Comparison of ENCODE assay signal across 8 cellular contexts in the genomic region with DNA sequence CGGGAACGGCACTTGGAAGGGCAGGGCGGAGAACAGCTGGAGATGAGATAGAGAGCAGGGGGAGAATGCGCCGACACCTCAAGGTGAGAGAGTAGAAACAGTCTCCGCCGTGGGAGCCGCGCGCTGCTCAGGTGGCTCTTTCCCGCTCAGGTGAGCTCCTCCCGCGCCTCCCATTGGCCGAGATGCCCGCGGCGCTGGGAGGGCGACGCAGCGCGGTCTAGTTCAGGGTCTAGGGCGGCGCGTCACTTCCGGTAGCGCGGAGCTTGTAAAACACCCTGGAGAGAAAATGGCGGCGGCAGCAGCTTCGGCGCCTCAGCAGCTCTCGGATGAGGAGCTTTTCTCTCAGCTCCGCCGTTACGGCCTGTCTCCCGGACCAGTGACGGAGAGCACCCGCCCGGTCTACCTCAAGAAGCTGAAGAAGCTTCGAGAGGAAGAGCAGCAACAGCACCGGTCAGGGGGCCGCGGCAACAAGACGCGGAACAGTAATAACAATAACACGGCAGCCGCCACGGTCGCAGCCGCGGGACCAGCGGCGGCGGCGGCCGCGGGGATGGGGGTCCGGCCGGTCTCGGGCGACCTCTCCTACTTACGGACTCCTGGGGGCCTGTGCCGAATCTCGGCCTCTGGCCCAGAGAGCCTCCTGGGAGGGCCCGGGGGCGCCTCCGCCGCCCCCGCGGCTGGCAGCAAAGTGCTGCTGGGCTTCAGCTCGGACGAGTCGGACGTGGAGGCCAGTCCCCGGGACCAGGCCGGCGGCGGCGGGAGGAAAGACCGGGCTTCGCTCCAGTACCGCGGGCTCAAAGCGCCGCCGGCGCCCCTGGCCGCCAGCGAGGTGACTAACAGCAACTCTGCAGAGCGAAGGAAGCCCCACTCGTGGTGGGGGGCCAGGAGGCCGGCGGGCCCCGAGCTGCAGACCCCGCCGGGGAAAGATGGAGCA. TPM values are rescaled to one million over a fixed set of nuclear protein-coding genes. Genes with fewer than 3 reads are reported as not detected.
A peak's percentile ranks its signal among the peaks of the same experiment; 100 is the strongest.
DNase-seq lines count a peak whose midpoint lies in the region; ATAC-seq and TF ChIP-seq lines count a peak whose summit lies in the region.

Gene LEMD3 (plus strand): TSS at position 273 of the 934 bp plus-strand sequence. CDS start 14 bp downstream, at position 287.

- H3K27ac Mint-ChIP-seq in activated naive CD4-positive, alpha-beta T cell treated with anti-CD3 and anti-CD28 coated beads, Interleukin-2, amount 50 U/mL, for 72 hours = peak within 1 kb of the TSS; percentile 94 to 97

- no peak for TF ChIP-seq EP300 in suprapubic skin (IDR thresholded peaks at IDR 0.05)

- WGBS in suprapubic skin = under 1% methylated on average over 30 of the region's 96 CpGs

- peaks cover 6% of the 10 kb centered on the region for H3K27me3 ChIP-seq in suprapubic skin

- H3K4me1 ChIP-seq in suprapubic skin = peaks cover 54% of the 10 kb centered on the region

- H3K9me3 ChIP-seq in suprapubic skin = no peaks in the 10 kb centered on the region

- no peaks in the 10 kb centered on the region for H3K36me3 ChIP-seq in suprapubic skin

- TF ChIP-seq POLR2A in GM10847 (IDR thresholded peaks at IDR 0.05; ENCODE audit: extremely low read depth, insufficient read length) (peak; percentile 92), suprapubic skin (IDR thresholded peaks at IDR 0.05) (peak in 1 of 2 donors; percentile 80)

- peaks cover 14 to 15% of the 10 kb centered on the region in 2 donors for H3K36me3 Mint-ChIP-seq in activated naive CD4-positive, alpha-beta T cell treated with anti-CD3 and anti-CD28 coated beads, Interleukin-2, amount 50 U/mL, for 72 hours

- DNase-seq in NCI-H1105 (lab: John Stamatoyannopoulos, UW) (peak; percentile 98), SKM-1 (lab: John Stamatoyannopoulos, UW; ENCODE audit: unreplicated experiment) (peak; percentile 15), glomerular endothelial cell (ENCODE audit: extremely low read depth, low read depth, low spot score) (peak; percentile 41), occipital lobe (lab: John Stamatoyannopoulos, UW) (peak; percentile 88), suprapubic skin (ENCODE audit: low spot score in 2 of 2) (peak; percentile 94 to 95)
- DNase-seq in activated naive CD4-positive, alpha-beta T cell treated with anti-CD3 and anti-CD28 coated beads, Interleukin-2, amount 50 U/mL, for 72 hours (ENCODE audit: low spot score in 2 of 2) = peak; percentile 89 to 91

- H3K4me3 ChIP-seq in suprapubic skin = peak within 1 kb of the TSS; percentile 88

- peak; percentile 96 for ATAC-seq in HG02642 (IDR thresholded peaks at IDR 0.05; ENCODE audit: poor library complexity, unreplicated experiment)
- peak; percentile 94 to 96 for ATAC-seq in activated naive CD4-positive, alpha-beta T cell treated with anti-CD3 and anti-CD28 coated beads, Interleukin-2, amount 50 U/mL, for 72 hours

- TF ChIP-seq CTCF in suprapubic skin (IDR thresholded peaks at IDR 0.05) = no peak

- peak within 1 kb of the TSS; percentile 95 for H3K27ac ChIP-seq in suprapubic skin

- H3K9me3 Mint-ChIP-seq in activated naive CD4-positive, alpha-beta T cell treated with anti-CD3 and anti-CD28 coated beads, Interleukin-2, amount 50 U/mL, for 72 hours = no peaks in the 10 kb centered on the region

RNA-seq across cellular contexts. Expression of gene LEMD3, which starts in this region (rescaled TPM):
- 10 to 100 TPM; 18.4 to 27.4 TPM for total RNA-seq in activated naive CD4-positive, alpha-beta T cell treated with anti-CD3 and anti-CD28 coated beads, Interleukin-2, amount 50 U/mL, for 72 hours
- total RNA-seq in glomerular endothelial cell (12.3 and 28.3 TPM in 2 replicates), occipital lobe (89.8 TPM), suprapubic skin (10 to 100 TPM; 24.8 to 44.6 (median 37.4) TPM)

Comparison
In these comparisons a context has a peak if more than half of its experiments do, and no peak if none do; other contexts are left out.
1. Peak in every context shown above with its lines: DNase-seq, ATAC-seq, H3K4me3 ChIP-seq and H3K27ac ChIP-seq.
2. DNase-seq: peak in every context shown above with its lines; median percentile 98 in NCI-H1105; 94 in suprapubic skin; 90 in activated naive CD4-positive, alpha-beta T cell treated with anti-CD3 and anti-CD28 coated beads, Interleukin-2, amount 50 U/mL, for 72 hours; 88 in occipital lobe; 41 in glomerular endothelial cell; 15 in SKM-1.